ENCODE assay signal across 1 cellular context in genomic region chr2:20226152-20226545, GRCh38.
TF ChIP-seq lines count a peak whose summit lies in the region.

No MANE protein-coding gene starts in this region.

TF ChIP-seq in HepG2, 621 proteins besides CTCF, POLR2A, EP300 and RAD21 (continued from another document and continues in another):
- TF ChIP-seq ATF6 (CRISPR knock-in tag; conservative IDR thresholded peaks at IDR 0.05) (no peak), ZNF558 (CRISPR knock-in tag; IDR thresholded peaks at IDR 0.05; ENCODE audit: borderline replicate concordance) (0 out of 2 replicates have a peak, but pooled peaks have one; percentile 10), BRF2 (CRISPR knock-in tag; IDR thresholded peaks at IDR 0.05) (no peak), DZIP1 (CRISPR knock-in tag; IDR thresholded peaks at IDR 0.05) (no peak), CREBL2 (CRISPR knock-in tag; IDR thresholded peaks at IDR 0.05; ENCODE audit: borderline replicate concordance) (0 out of 2 replicates have a peak, but pooled peaks have one; percentile 45), NFIC (IDR thresholded peaks at IDR 0.05; ENCODE audit: low read length) (no peak), ZNF513 (CRISPR knock-in tag; conservative IDR thresholded peaks at IDR 0.05) (no peak), MTF2 (CRISPR knock-in tag; IDR thresholded peaks at IDR 0.05; ENCODE audit: borderline replicate concordance) (no peak), ZNF720 (CRISPR knock-in tag; IDR thresholded peaks at IDR 0.05) (no peak), CENPX (CRISPR knock-in tag; IDR thresholded peaks at IDR 0.05) (no peak), ZMAT5 (CRISPR knock-in tag; IDR thresholded peaks at IDR 0.05; ENCODE audit: borderline replicate concordance, low read depth) (no peak), ZNF317 (CRISPR knock-in tag; IDR thresholded peaks at IDR 0.05) (0 out of 2 replicates have a peak, but pooled peaks have one; percentile 3), ZNF747 (CRISPR knock-in tag; IDR thresholded peaks at IDR 0.05; ENCODE audit: borderline replicate concordance) (0 out of 2 replicates have a peak, but pooled peaks have one; percentile 1), ZBTB14 (CRISPR knock-in tag; IDR thresholded peaks at IDR 0.05) (no peak), ZSCAN9 (CRISPR knock-in tag; IDR thresholded peaks at IDR 0.05; ENCODE audit: borderline replicate concordance) (no peak), RXRB (CRISPR knock-in tag; IDR thresholded peaks at IDR 0.05; ENCODE audit: borderline replicate concordance) (no peak), ZNF605 (CRISPR knock-in tag; IDR thresholded peaks at IDR 0.05) (0 out of 2 replicates have a peak, but pooled peaks have one; percentile 10), CHCHD3 (CRISPR knock-in tag; IDR thresholded peaks at IDR 0.05) (no peak), PRMT3 (CRISPR knock-in tag; IDR thresholded peaks at IDR 0.05; ENCODE audit: borderline replicate concordance, low read depth) (no peak), MTF1 (CRISPR knock-in tag; IDR thresholded peaks at IDR 0.05) (no peak), ZNF484 (CRISPR knock-in tag; IDR thresholded peaks at IDR 0.05; ENCODE audit: borderline replicate concordance, low read depth) (no peak), KDM3A (CRISPR knock-in tag; IDR thresholded peaks at IDR 0.05; ENCODE audit: low read depth) (no peak), ZNF784 (CRISPR knock-in tag; IDR thresholded peaks at IDR 0.05; ENCODE audit: borderline replicate concordance) (no peak), ZNF883 (CRISPR knock-in tag; IDR thresholded peaks at IDR 0.05; ENCODE audit: not compliant biosample characterization) (peak; percentile 61), XBP1 (CRISPR knock-in tag; IDR thresholded peaks at IDR 0.05) (no peak), ZHX1 (CRISPR knock-in tag; IDR thresholded peaks at IDR 0.05; ENCODE audit: low read depth) (no peak; the same call in 1 of the 2 replicates), MEIS1 (CRISPR knock-in tag; IDR thresholded peaks at IDR 0.05; ENCODE audit: borderline replicate concordance) (no peak), ZNF552 (CRISPR knock-in tag; IDR thresholded peaks at IDR 0.05; ENCODE audit: borderline replicate concordance) (peak; percentile 11; the same call in 1 of the 2 replicates), EZH2 (conservative IDR thresholded peaks at IDR 0.05; ENCODE audit: low read depth, low read length) (no peak), ZNF670 (CRISPR knock-in tag; IDR thresholded peaks at IDR 0.05; ENCODE audit: borderline replicate concordance) (no peak), ZNF878 (CRISPR knock-in tag; IDR thresholded peaks at IDR 0.05) (no peak), NR2C2 (CRISPR knock-in tag; IDR thresholded peaks at IDR 0.05; ENCODE audit: borderline replicate concordance) (0 out of 2 replicates have a peak, but pooled peaks have one; percentile 7), ZNF44 (CRISPR knock-in tag; IDR thresholded peaks at IDR 0.05) (peak; percentile 61; the same call in 1 of the 2 replicates), ZNF30 (CRISPR knock-in tag; IDR thresholded peaks at IDR 0.05) (no peak), NFE2 (CRISPR knock-in tag; IDR thresholded peaks at IDR 0.05) (no peak), ZNF282 (IDR thresholded peaks at IDR 0.05; ENCODE audit: partially characterized antibody) (no peak), ZNF446 (CRISPR knock-in tag; IDR thresholded peaks at IDR 0.05) (peak; percentile 3; the same call in 1 of the 2 replicates), SIN3A (IDR thresholded peaks at IDR 0.05; ENCODE audit: borderline replicate concordance, low read depth, low read length) (no peak), ZBTB39 (CRISPR knock-in tag; IDR thresholded peaks at IDR 0.05) (no peak), PCBP2 (optimal IDR thresholded peaks at IDR 0.05; ENCODE audit: low read depth, low read length, poor library complexity, severe bottlenecking) (peak; percentile 40), IKZF4 (CRISPR knock-in tag; IDR thresholded peaks at IDR 0.05; ENCODE audit: borderline replicate concordance, low read depth, not compliant biosample characterization) (peak; percentile 57), ZNF280D (CRISPR knock-in tag; IDR thresholded peaks at IDR 0.05) (0 out of 2 replicates have a peak, but pooled peaks have one; percentile 29), ZNF776 (CRISPR knock-in tag; IDR thresholded peaks at IDR 0.05) (0 out of 2 replicates have a peak, but pooled peaks have one; percentile 8), ZNF468 (CRISPR knock-in tag; IDR thresholded peaks at IDR 0.05) (no peak), ETV5 (CRISPR knock-in tag; IDR thresholded peaks at IDR 0.05; ENCODE audit: borderline replicate concordance) (0 out of 2 replicates have a peak, but pooled peaks have one; percentile 6), ZKSCAN5 (CRISPR knock-in tag; IDR thresholded peaks at IDR 0.05) (no peak), ZC3H13 (CRISPR knock-in tag; IDR thresholded peaks at IDR 0.05) (no peak)
